18 cellular contexts compared by ENCODE assay signal in genomic region chr2:64658269-64658668, GRCh38. TPM values are rescaled to one million over a fixed set of nuclear protein-coding genes. Genes with fewer than 3 reads are reported as not detected.
DNase-seq lines count a peak whose midpoint lies in the region; ATAC-seq, FAIRE-seq and TF ChIP-seq lines count a peak whose summit lies in the region.
"Had no signal": no experiment of that assay in that cellular context is flagged by ENCODE, and none has a peak within 500 bp of the region (broad histone marks: within the 10 kb centered on the region; RNA-seq: fewer than 3 reads in every experiment).

No MANE protein-coding gene starts in this region.

- H3K79me2 ChIP-seq in DOHH2 (ENCODE audit: control insufficient read depth, low read length), result peaks cover 47% of the 10 kb centered on the region

- H3K4me3 ChIP-seq in DOHH2 (ENCODE audit: low read length) (peak overlapping the region; percentile 59), HL-60 (replicated peaks; ENCODE audit: insufficient read depth, low read length) (no peak overlapping the region), pancreas (no peak overlapping the region)
- no peak overlapping the region for H3K4me3 ChIP-seq in naive thymus-derived CD4-positive, alpha-beta T cell (ENCODE audit: low read length)
- H3K4me3 ChIP-seq: heart right ventricle, lower lobe of right lung, right atrium auricular region, thoracic aorta had no signal

- H3K27me3 Mint-ChIP-seq in naive thymus-derived CD4-positive, alpha-beta T cell, result no peaks in the 10 kb centered on the region

- H3K9me2 ChIP-seq in DOHH2 (replicated peaks; ENCODE audit: control insufficient read depth, low read length), result no peaks in the 10 kb centered on the region

- H3K36me3 ChIP-seq in DOHH2 (ENCODE audit: control insufficient read depth, low read length) (peaks cover 4% of the 10 kb centered on the region; the same call in 1 of the 2 replicates), pancreas (no peaks in the 10 kb centered on the region)
- peaks cover 0 to 3% (median 0%) of the 10 kb centered on the region in 3 experiments for H3K36me3 ChIP-seq in naive thymus-derived CD4-positive, alpha-beta T cell (ENCODE audit: control insufficient read depth in 2 of 3, insufficient read depth in 3 of 3, low read length in 3 of 3)
- H3K36me3 ChIP-seq: brain microvascular endothelial cell, heart right ventricle, lower lobe of right lung, right atrium auricular region, thoracic aorta had no signal

- H3K4me3 Mint-ChIP-seq in naive thymus-derived CD4-positive, alpha-beta T cell, result peak overlapping the region in 8 of 10 donors; percentile 26 to 69 (median 50)

- H4K20me1 ChIP-seq in DOHH2 (ENCODE audit: control insufficient read depth, insufficient read depth, low read depth, low read length), result no peaks in the 10 kb centered on the region

- POLR2A ChIA-PET in naive thymus-derived CD4-positive, alpha-beta T cell (lab: Charles Lee), result interaction anchor here (0.8 to 18.3 kb wide), 8 partner anchors 6 to 165 kb away, joined by 3 to 433 read pairs (median 6); no protein-coding TSS in a partner anchor

- intact Hi-C loops in naive thymus-derived CD4-positive, alpha-beta T cell (cut with micrococcal nuclease), result loop anchor here (5.0 to 10.0 kb wide), 2 partner anchors 54 to 513 kb away; partner anchors contain the start of gene PELI1 (in 1 of the 2)
- intact Hi-C loops in pancreas (cut with DNase I), result no loop called here

- peak overlapping the region; percentile 90 for H3K27ac ChIP-seq in DOHH2 (ENCODE audit: low read depth, low read length)
- peak overlapping the region; percentile 94 for H3K27ac ChIP-seq in HL-60 (replicated peaks)
- no peak overlapping the region for H3K27ac ChIP-seq in naive thymus-derived CD4-positive, alpha-beta T cell (ENCODE audit: low read depth, low read length)
- H3K27ac ChIP-seq in pancreas, result no peak overlapping the region
- H3K27ac ChIP-seq: brain microvascular endothelial cell, lower lobe of right lung, right atrium auricular region, thoracic aorta had no signal

- H3K9me3 ChIP-seq in DOHH2 (ENCODE audit: control insufficient read depth, insufficient read depth, low read length), result no peaks in the 10 kb centered on the region
- H3K9me3 ChIP-seq in naive thymus-derived CD4-positive, alpha-beta T cell (ENCODE audit: control insufficient read depth in 2 of 3, low read length in 3 of 3), result no peaks in the 10 kb centered on the region
- H3K9me3 ChIP-seq in pancreas, result peaks cover 0 to 3% (median 0%) of the 10 kb centered on the region in 4 donors
- H3K9me3 ChIP-seq: heart right ventricle, lower lobe of right lung, right atrium auricular region, thoracic aorta had no signal

- TF ChIP-seq CTCF in DOHH2 (IDR thresholded peaks at IDR 0.05; ENCODE audit: low read depth, low read length, poor library complexity, severe bottlenecking) (no peak), HL-60 (IDR thresholded peaks at IDR 0.05; ENCODE audit: insufficient read depth, low read length) (no peak), pancreas (IDR thresholded peaks at IDR 0.05) (no peak)

- H3K36me3 Mint-ChIP-seq in naive thymus-derived CD4-positive, alpha-beta T cell, result peaks cover 0 to 11% (median 0%) of the 10 kb centered on the region in 5 donors

- H3F3A ChIP-seq in DOHH2 (ENCODE audit: control insufficient read depth, insufficient read depth), result peaks cover 45% of the 10 kb centered on the region

- H3K27ac Mint-ChIP-seq in naive thymus-derived CD4-positive, alpha-beta T cell, result peak overlapping the region in 8 of 9 donors; percentile 75 to 97 (median 88)

- peak overlapping the region; percentile 73 for H3K4me2 ChIP-seq in DOHH2 (ENCODE audit: low read length)

- H3K4me1 Mint-ChIP-seq in naive thymus-derived CD4-positive, alpha-beta T cell, result peaks cover 41 to 87% (median 77%) of the 10 kb centered on the region in 7 donors

- 88 to 97% methylated on average over 6 of the region's 6 CpGs for WGBS in pancreas, 2 donors

- no peaks in the 10 kb centered on the region for H3K9me3 Mint-ChIP-seq in naive thymus-derived CD4-positive, alpha-beta T cell

- H3K4me1 ChIP-seq in DOHH2 (ENCODE audit: control insufficient read depth, low read length), result peaks cover 87% of the 10 kb centered on the region
- peaks cover 0 to 34% of the 10 kb centered on the region in 2 donors for H3K4me1 ChIP-seq in naive thymus-derived CD4-positive, alpha-beta T cell (ENCODE audit: control insufficient read depth in 2 of 2, insufficient read depth in 2 of 2, low read length in 2 of 2)
- peaks cover 0 to 7% (median 5%) of the 10 kb centered on the region in 3 donors for H3K4me1 ChIP-seq in pancreas

- no peak for FAIRE-seq in pancreas (lab: Jason Lieb, UNC)
- FAIRE-seq: colon had no signal

- CTCF ChIA-PET in naive thymus-derived CD4-positive, alpha-beta T cell (lab: Charles Lee), result interaction anchor here (0.9 to 8.0 kb wide), 5 partner anchors 9 to 91 kb away, joined by 3 to 87 read pairs (median 5); no protein-coding TSS in a partner anchor

- peak in 1 of 2 experiments; percentile 66 for DNase-seq in HL-60 (ENCODE audit: low read depth in 1 of 2, low spot score in 1 of 2)
- DNase-seq in OCI-M1 (lab: John Stamatoyannopoulos, UW), result peak; percentile 12
- no peak for DNase-seq in naive thymus-derived CD4-positive, alpha-beta T cell
- DNase-seq in AML-193 (lab: John Stamatoyannopoulos, UW), result no peak
- no peak for DNase-seq in AG08396 (ENCODE audit: low spot score)
- DNase-seq in pancreas, result no peak
- DNase-seq: activated CD4-positive, alpha-beta T cell treated with anti-CD3 and anti-CD28 coated beads for 1 hour; brain microvascular endothelial cell; HCEC 1CT; heart right ventricle; lower lobe of right lung; NCI-H1105 treated with DMSO at 0.1 percent for 48 hours; NCI-H510A treated with DMSO at 0.1 percent for 48 hours; T-helper 9 cell had no signal

- no peak for ATAC-seq in naive thymus-derived CD4-positive, alpha-beta T cell
- ATAC-seq in pancreas, result no peak
- ATAC-seq: heart right ventricle, lower lobe of right lung had no signal

- H3K27me3 ChIP-seq in DOHH2 (ENCODE audit: control insufficient read depth, low read length) (no peaks in the 10 kb centered on the region), HL-60 (ENCODE audit: insufficient read depth, poor library complexity, severe bottlenecking) (no peaks in the 10 kb centered on the region), pancreas (no peaks in the 10 kb centered on the region)
- no peaks in the 10 kb centered on the region for H3K27me3 ChIP-seq in naive thymus-derived CD4-positive, alpha-beta T cell (ENCODE audit: control insufficient read depth in 2 of 2, insufficient read depth in 2 of 2, low read length in 2 of 2)
- H3K27me3 ChIP-seq: brain microvascular endothelial cell, heart right ventricle, right atrium auricular region had no signal

RNA-seq across cellular contexts. Expression of gene SERTAD2, which starts 4.6 kb away (rescaled TPM):
- 10 to 100 TPM; 34.3 to 43.8 (median 40.1) TPM for total RNA-seq in naive thymus-derived CD4-positive, alpha-beta T cell
- 1 to 10 TPM; 5.2 to 6.9 TPM for polyA plus RNA-seq in naive thymus-derived CD4-positive, alpha-beta T cell
- total RNA-seq in pancreas, result 1 to 10 TPM; 3.1 to 9.4 (median 4.7) TPM
- polyA plus RNA-seq in pancreas, result 1 to 10 TPM; 2.2 to 3.2 TPM

Comparison
In these comparisons a context has a peak if more than half of its experiments do, and no peak if none do; other contexts are left out.
1. H3K27ac ChIP-seq: peak in DOHH2 (single experiment) and HL-60 (single experiment); none in naive thymus-derived CD4-positive, alpha-beta T cell (single experiment) and pancreas (0 of 4).
2. intact Hi-C loops: an anchor here in naive thymus-derived CD4-positive, alpha-beta T cell (5.0 to 10.0 kb wide); none called in pancreas.